In the genomic region with DNA sequence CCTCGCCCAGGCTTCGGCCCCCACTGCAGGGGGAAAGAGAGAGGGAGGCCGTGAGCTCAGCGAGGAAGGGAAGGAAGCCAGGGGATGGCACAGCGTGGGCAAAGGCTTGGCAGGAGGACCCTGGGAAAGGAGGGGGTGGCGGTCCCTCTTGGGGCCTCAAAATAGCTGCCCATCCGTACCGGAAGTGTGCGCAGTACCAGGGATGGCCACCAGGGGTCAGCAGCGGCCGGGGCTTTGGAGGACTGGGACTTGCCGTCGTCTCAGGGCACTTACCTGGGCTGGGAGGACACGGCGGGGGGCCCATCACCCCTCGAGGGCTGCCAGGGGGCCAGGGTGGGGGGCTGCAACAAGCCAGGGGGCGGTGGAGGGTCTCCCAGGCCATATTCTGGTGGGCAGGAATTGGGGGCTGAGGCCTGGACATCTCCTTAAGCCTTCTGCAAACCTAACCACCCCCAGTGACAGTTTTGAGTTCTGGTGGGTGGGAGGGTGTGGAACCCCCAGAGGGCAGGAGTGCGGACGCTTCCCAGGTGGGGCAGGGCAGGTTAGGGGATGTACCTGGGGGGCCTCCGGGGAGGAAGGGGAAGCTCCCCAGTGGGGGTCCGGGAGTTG, we compare ENCODE assay signal across 9 cellular contexts. TPM values are rescaled to one million over a fixed set of nuclear protein-coding genes. Genes with fewer than 3 reads are reported as not detected.
DNase-seq lines count a peak whose midpoint lies in the region; ATAC-seq and TF ChIP-seq lines count a peak whose summit lies in the region.
"Had no signal": no experiment of that assay in that cellular context is flagged by ENCODE, and none has a peak within 500 bp of the region (broad histone marks: within the 10 kb centered on the region; RNA-seq: fewer than 3 reads in every experiment).

No MANE protein-coding gene starts in this region.

- ATAC-seq in CD4-positive, CD25-positive, alpha-beta regulatory T cell (ENCODE audit: low read depth in 2 of 2), result peak; percentile 84 to 86
- ATAC-seq in stimulated activated memory B cell treated with anti-CD40 and anti-IgM and Interleukin-4, amounts not matched to agents 10 μg/mL and 1 μg/mL and 100 μg/mL, for 72 hours, result peak; percentile 83
- ATAC-seq in GM19397 (IDR thresholded peaks at IDR 0.05; ENCODE audit: unreplicated experiment), result no peak

- no peak overlapping the region for H3K4me3 Mint-ChIP-seq in CD4-positive, CD25-positive, alpha-beta regulatory T cell
- H3K4me3 Mint-ChIP-seq in nephron, result no peak overlapping the region
- H3K4me3 Mint-ChIP-seq in stimulated activated memory B cell treated with anti-CD40 and anti-IgM and Interleukin-4, amounts not matched to agents 10 μg/mL and 1 μg/mL and 100 μg/mL, for 72 hours, result no peak overlapping the region
- H3K4me3 Mint-ChIP-seq: IgD-negative memory B cell had no signal

- peak; percentile 75 to 82 (median 80) for DNase-seq in CD4-positive, CD25-positive, alpha-beta regulatory T cell
- DNase-seq in HFF-Myc (ENCODE audit: extremely low read depth, low read depth) (peak; percentile 17), NOMO-1 treated with dmso at 0.1 percent for 144 hours (lab: John Stamatoyannopoulos, UW; ENCODE audit: unreplicated experiment) (peak; percentile 26), activated T-cell treated with anti-CD3 and anti-CD28 coated beads for 48 hours (ENCODE audit: low read depth) (peak; percentile 80), esophagus squamous epithelium (lab: John Stamatoyannopoulos, UW) (no peak)

- no peak for TF ChIP-seq POLR2A in esophagus squamous epithelium (IDR thresholded peaks at IDR 0.05)

- peak; percentile 90 for TF ChIP-seq CTCF in HFF-Myc (IDR thresholded peaks at IDR 0.05; ENCODE audit: low read depth, low read length, missing control alignments)
- TF ChIP-seq CTCF in esophagus squamous epithelium (IDR thresholded peaks at IDR 0.05), result peak; percentile 94 to 99 (median 94)
- TF ChIP-seq CTCF in nephron (IDR thresholded peaks at IDR 0.05; ENCODE audit: unreplicated experiment in 3 of 3), result peak; percentile 88 to 94 (median 90)

- peaks cover 7% of the 10 kb centered on the region for H3K4me1 ChIP-seq in CD4-positive, CD25-positive, alpha-beta regulatory T cell (ENCODE audit: control insufficient read depth, insufficient read depth, low read length, poor library complexity, severe bottlenecking)
- H3K4me1 ChIP-seq in esophagus squamous epithelium, result peaks cover 0 to 10% (median 0%) of the 10 kb centered on the region in 3 donors

- no peak overlapping the region for H3K27ac Mint-ChIP-seq in CD4-positive, CD25-positive, alpha-beta regulatory T cell
- H3K27ac Mint-ChIP-seq in nephron, result no peak overlapping the region
- no peak overlapping the region for H3K27ac Mint-ChIP-seq in stimulated activated memory B cell treated with anti-CD40 and anti-IgM and Interleukin-4, amounts not matched to agents 10 μg/mL and 1 μg/mL and 100 μg/mL, for 72 hours
- H3K27ac Mint-ChIP-seq: IgD-negative memory B cell had no signal

- H3K9me3 ChIP-seq in CD4-positive, CD25-positive, alpha-beta regulatory T cell (ENCODE audit: control insufficient read depth in 2 of 2, low read length in 2 of 2), result no peaks in the 10 kb centered on the region
- no peaks in the 10 kb centered on the region for H3K9me3 ChIP-seq in esophagus squamous epithelium

- no peaks in the 10 kb centered on the region for H3K27me3 ChIP-seq in CD4-positive, CD25-positive, alpha-beta regulatory T cell (ENCODE audit: control insufficient read depth, insufficient read depth, low read length)
- H3K27me3 ChIP-seq in esophagus squamous epithelium, result no peaks in the 10 kb centered on the region

- intact Hi-C loops in esophagus squamous epithelium (cut with DNase I), result no loop called here

- peaks cover 0 to 5% (median 0%) of the 10 kb centered on the region in 4 donors for H3K4me1 Mint-ChIP-seq in CD4-positive, CD25-positive, alpha-beta regulatory T cell
- no peaks in the 10 kb centered on the region for H3K4me1 Mint-ChIP-seq in nephron
- H3K4me1 Mint-ChIP-seq in stimulated activated memory B cell treated with anti-CD40 and anti-IgM and Interleukin-4, amounts not matched to agents 10 μg/mL and 1 μg/mL and 100 μg/mL, for 72 hours, result peaks cover 18% of the 10 kb centered on the region

- H3K27ac ChIP-seq in CD4-positive, CD25-positive, alpha-beta regulatory T cell (ENCODE audit: insufficient read depth, low read length, poor library complexity, severe bottlenecking), result no peak overlapping the region
- H3K27ac ChIP-seq in esophagus squamous epithelium, result no peak overlapping the region

- H3K4me3 ChIP-seq in CD4-positive, CD25-positive, alpha-beta regulatory T cell (ENCODE audit: low read depth, low read length), result no peak overlapping the region
- H3K4me3 ChIP-seq in HFF-Myc (replicated peaks; ENCODE audit: low read depth, low read length) (no peak overlapping the region), esophagus squamous epithelium (peak overlapping the region in 2 of 4 donors; percentile 14 to 40)

- no peaks in the 10 kb centered on the region for H3K27me3 Mint-ChIP-seq in CD4-positive, CD25-positive, alpha-beta regulatory T cell
- peaks cover 6% of the 10 kb centered on the region for H3K27me3 Mint-ChIP-seq in nephron (ENCODE audit: low read depth)
- H3K27me3 Mint-ChIP-seq in stimulated activated memory B cell treated with anti-CD40 and anti-IgM and Interleukin-4, amounts not matched to agents 10 μg/mL and 1 μg/mL and 100 μg/mL, for 72 hours, result no peaks in the 10 kb centered on the region

- H3K9me3 Mint-ChIP-seq in CD4-positive, CD25-positive, alpha-beta regulatory T cell, result no peaks in the 10 kb centered on the region
- no peaks in the 10 kb centered on the region for H3K9me3 Mint-ChIP-seq in nephron
- H3K9me3 Mint-ChIP-seq in stimulated activated memory B cell treated with anti-CD40 and anti-IgM and Interleukin-4, amounts not matched to agents 10 μg/mL and 1 μg/mL and 100 μg/mL, for 72 hours, result no peaks in the 10 kb centered on the region
- H3K9me3 Mint-ChIP-seq: IgD-negative memory B cell had no signal

- peaks cover 12% of the 10 kb centered on the region for H3K36me3 Mint-ChIP-seq in CD4-positive, CD25-positive, alpha-beta regulatory T cell
- H3K36me3 Mint-ChIP-seq in nephron (ENCODE audit: low read depth), result no peaks in the 10 kb centered on the region
- peaks cover 28% of the 10 kb centered on the region for H3K36me3 Mint-ChIP-seq in stimulated activated memory B cell treated with anti-CD40 and anti-IgM and Interleukin-4, amounts not matched to agents 10 μg/mL and 1 μg/mL and 100 μg/mL, for 72 hours

- 7 to 30% methylated on average over 3 to 4 of the region's 21 CpGs for WGBS in esophagus squamous epithelium, 2 donors

- H3K36me3 ChIP-seq in CD4-positive, CD25-positive, alpha-beta regulatory T cell (ENCODE audit: control insufficient read depth, insufficient read depth, low read length), result peaks cover 12% of the 10 kb centered on the region
- H3K36me3 ChIP-seq in esophagus squamous epithelium, result peaks cover 0 to 35% (median 3%) of the 10 kb centered on the region in 3 donors

RNA-seq across cellular contexts. Expression of a gene that starts 7.8 kb away (rescaled TPM):
- total RNA-seq in CD4-positive, CD25-positive, alpha-beta regulatory T cell, result 15.6 TPM
- polyA plus RNA-seq in CD4-positive, CD25-positive, alpha-beta regulatory T cell, result 10 to 100 TPM; 24.0 to 26.0 (median 24.8) TPM
- total RNA-seq in esophagus squamous epithelium, result 10 to 100 TPM; 11.0 to 30.3 (median 15.5) TPM

RNA-seq across cellular contexts. Expression of a gene that starts 24.0 kb away (rescaled TPM):
- 3.5 TPM for total RNA-seq in CD4-positive, CD25-positive, alpha-beta regulatory T cell
- under 1 TPM in 1 of 4 donors, not detected in 3; 0.30 TPM for polyA plus RNA-seq in CD4-positive, CD25-positive, alpha-beta regulatory T cell
- under 1 TPM in 1 of 4 donors, not detected in 3; 0.70 TPM for total RNA-seq in esophagus squamous epithelium

RNA-seq across cellular contexts. Expression of a gene that starts 45.8 kb away (rescaled TPM):
- 27.4 TPM for total RNA-seq in CD4-positive, CD25-positive, alpha-beta regulatory T cell
- 10 to 100 TPM; 20.1 to 28.4 (median 21.8) TPM for polyA plus RNA-seq in CD4-positive, CD25-positive, alpha-beta regulatory T cell
- 10 to 100 TPM in 3 of 4 donors, 1 to 10 TPM in 1; 8.8 to 15.4 (median 10.9) TPM for total RNA-seq in esophagus squamous epithelium

RNA-seq across cellular contexts. Expression of a gene that starts 46.0 kb away (rescaled TPM):
- total RNA-seq in CD4-positive, CD25-positive, alpha-beta regulatory T cell, result 62.1 TPM
- polyA plus RNA-seq in CD4-positive, CD25-positive, alpha-beta regulatory T cell, result 100 to 1,000 TPM in 1 of 4 donors, 10 to 100 TPM in 3; 59.1 to 103 (median 80.7) TPM
- 10 to 100 TPM; 25.2 to 48.0 (median 32.1) TPM for total RNA-seq in esophagus squamous epithelium

RNA-seq across cellular contexts. Expression of a gene that starts 57.1 kb away (rescaled TPM):
- 17.6 TPM for total RNA-seq in CD4-positive, CD25-positive, alpha-beta regulatory T cell
- polyA plus RNA-seq in CD4-positive, CD25-positive, alpha-beta regulatory T cell, result 10 to 100 TPM; 20.6 to 31.2 (median 26.8) TPM
- 10 to 100 TPM in 3 of 4 donors, 1 to 10 TPM in 1; 8.8 to 22.9 (median 13.0) TPM for total RNA-seq in esophagus squamous epithelium
